In genomic region chr12:88451254-88451653, GRCh38 we compare ENCODE assay signal across 19 cellular contexts.
A peak's percentile ranks its signal among the peaks of the same experiment; 100 is the strongest.
DNase-seq lines count a peak whose midpoint lies in the region; ATAC-seq and TF ChIP-seq lines count a peak whose summit lies in the region.
"Had no signal": no experiment of that assay in that cellular context is flagged by ENCODE, and none has a peak within 500 bp of the region (broad histone marks: within the 10 kb centered on the region; RNA-seq: fewer than 3 reads in every experiment).

No MANE protein-coding gene starts in this region.

- H3K36me3 ChIP-seq in SK-N-SH (replicated peaks in 1 of 2; ENCODE audit: control insufficient read depth in 1 of 2, insufficient read depth in 2 of 2, low read length in 1 of 2) (no peaks in the 10 kb centered on the region), brain microvascular endothelial cell (replicated peaks) (no peaks in the 10 kb centered on the region), right atrium auricular region (no peaks in the 10 kb centered on the region), ascending aorta (no peaks in the 10 kb centered on the region)
- H3K36me3 ChIP-seq: BE2C had no signal

- no peak for TF ChIP-seq EP300 in SK-N-SH (IDR thresholded peaks at IDR 0.05; ENCODE audit: borderline replicate concordance in 1 of 2, low read depth in 1 of 2, low read length in 1 of 2)

- DNase-seq in SK-N-SH, result no peak
- peak; percentile 24 for DNase-seq in brain microvascular endothelial cell
- DNase-seq in mesothelial cell of epicardium (ENCODE audit: low spot score in 2 of 2, unreplicated experiment in 2 of 2), result no peak
- DNase-seq in stimulated activated naive CD4-positive, alpha-beta T cell (lab: John Stamatoyannopoulos, UW), result no peak
- no peak for DNase-seq in right atrium auricular region (ENCODE audit: low spot score)
- no peak for DNase-seq in ascending aorta (ENCODE audit: low spot score in 2 of 2)
- DNase-seq: ACHN; BE2C; C1 segment of cervical spinal cord; CD4-positive, CD25-positive, alpha-beta regulatory T cell; CD8-positive, alpha-beta memory T cell; COR-L47; DMS 273 treated with DMSO at 0.1 percent for 48 hours; DMS53; DND-41; GDM1; H9; IMR-90 had no signal

- CTCF ChIA-PET in SK-N-SH (lab: Yijun Ruan, JAX), result no interaction called here

- H3K4me3 Mint-ChIP-seq in mesothelial cell of epicardium, result no peak overlapping the region
- H3K4me3 Mint-ChIP-seq: CD4-positive, CD25-positive, alpha-beta regulatory T cell; CD8-positive, alpha-beta memory T cell; H9 had no signal

- intact Hi-C loops in ascending aorta (cut with DNase I), result no loop called here

- no peak overlapping the region for H3K4me2 ChIP-seq in SK-N-SH

- H3K9ac ChIP-seq in SK-N-SH, result no peak overlapping the region

- no peaks in the 10 kb centered on the region for H4K20me1 ChIP-seq in SK-N-SH (ENCODE audit: insufficient read depth)

- in situ Hi-C loops in brain microvascular endothelial cell (cut with HindIII; ENCODE audit: low pct_ligation_motif_present, low sequenced_read_pairs), result no loop called here

- no peaks in the 10 kb centered on the region for H3K9me3 ChIP-seq in SK-N-SH
- H3K9me3 ChIP-seq in right atrium auricular region, result no peaks in the 10 kb centered on the region
- H3K9me3 ChIP-seq in ascending aorta, result no peaks in the 10 kb centered on the region
- H3K9me3 ChIP-seq: BE2C had no signal

- no peaks in the 10 kb centered on the region for H3K9me2 ChIP-seq in SK-N-SH

- no peak for TF ChIP-seq RAD21 in SK-N-SH (IDR thresholded peaks at IDR 0.05; ENCODE audit: low read length)

- H3F3A ChIP-seq in SK-N-SH (replicated peaks; ENCODE audit: insufficient read depth), result peaks cover 17% of the 10 kb centered on the region

- no peak for ATAC-seq in GM19455 (IDR thresholded peaks at IDR 0.05; ENCODE audit: unreplicated experiment)

- peaks cover 27% of the 10 kb centered on the region for H3K4me1 Mint-ChIP-seq in mesothelial cell of epicardium
- H3K4me1 Mint-ChIP-seq: CD4-positive, CD25-positive, alpha-beta regulatory T cell; CD8-positive, alpha-beta memory T cell had no signal

- 64% methylated on average over 3 of the region's 3 CpGs for WGBS in SK-N-SH (ENCODE audit: low lambda C conversion rate)

- H3K9me3 Mint-ChIP-seq in mesothelial cell of epicardium, result no peaks in the 10 kb centered on the region
- H3K9me3 Mint-ChIP-seq: H9 had no signal

- no peaks in the 10 kb centered on the region for H3K79me2 ChIP-seq in SK-N-SH (ENCODE audit: insufficient read depth)

- no peak overlapping the region for H2AFZ ChIP-seq in SK-N-SH (ENCODE audit: low read depth)

- H3K4me3 ChIP-seq in SK-N-SH (ENCODE audit: low read depth in 2 of 2, low read length in 1 of 2), result no peak overlapping the region
- no peak overlapping the region for H3K4me3 ChIP-seq in brain microvascular endothelial cell (ENCODE audit: low read depth, low read length)
- no peak overlapping the region for H3K4me3 ChIP-seq in right atrium auricular region
- no peak overlapping the region for H3K4me3 ChIP-seq in ascending aorta

- H3K27ac ChIP-seq in SK-N-SH (ENCODE audit: low read depth in 2 of 2, low read length in 1 of 2) (peak overlapping the region in 1 of 2 experiments; percentile 35; a peak in 1 of 4 replicates), brain microvascular endothelial cell (no peak overlapping the region), right atrium auricular region (no peak overlapping the region), ascending aorta (no peak overlapping the region)

- H3K27me3 ChIP-seq in SK-N-SH (ENCODE audit: insufficient read depth) (no peaks in the 10 kb centered on the region), brain microvascular endothelial cell (replicated peaks) (no peaks in the 10 kb centered on the region), right atrium auricular region (no peaks in the 10 kb centered on the region), ascending aorta (no peaks in the 10 kb centered on the region)
- H3K27me3 ChIP-seq: BE2C had no signal

- no peaks in the 10 kb centered on the region for H3K36me3 Mint-ChIP-seq in mesothelial cell of epicardium
- H3K36me3 Mint-ChIP-seq: CD4-positive, CD25-positive, alpha-beta regulatory T cell; CD8-positive, alpha-beta memory T cell had no signal

- H3K27ac Mint-ChIP-seq in mesothelial cell of epicardium, result peak overlapping the region; percentile 1
- H3K27ac Mint-ChIP-seq: CD4-positive, CD25-positive, alpha-beta regulatory T cell; CD8-positive, alpha-beta memory T cell; H9 had no signal

- POLR2A ChIA-PET in SK-N-SH (lab: Yijun Ruan, JAX), result no interaction called here

- no peak for TF ChIP-seq CTCF in SK-N-SH (IDR thresholded peaks at IDR 0.05)
- no peak for TF ChIP-seq CTCF in brain microvascular endothelial cell (IDR thresholded peaks at IDR 0.05; ENCODE audit: low read depth, low read length, missing control alignments)
- no peak for TF ChIP-seq CTCF in mesothelial cell of epicardium (IDR thresholded peaks at IDR 0.05; ENCODE audit: unreplicated experiment)
- TF ChIP-seq CTCF in right atrium auricular region (IDR thresholded peaks at IDR 0.05), result no peak
- no peak for TF ChIP-seq CTCF in ascending aorta (IDR thresholded peaks at IDR 0.05)

- H3K4me1 ChIP-seq in SK-N-SH (ENCODE audit: control insufficient read depth in 1 of 2, insufficient read depth in 2 of 2, low read depth in 1 of 2, low read length in 1 of 2) (peaks cover 0 to 19% of the 10 kb centered on the region in 2 experiments), right atrium auricular region (no peaks in the 10 kb centered on the region), ascending aorta (no peaks in the 10 kb centered on the region)
- H3K4me1 ChIP-seq: BE2C had no signal

- no peaks in the 10 kb centered on the region for H3K27me3 Mint-ChIP-seq in mesothelial cell of epicardium (ENCODE audit: low read depth)
- H3K27me3 Mint-ChIP-seq: CD4-positive, CD25-positive, alpha-beta regulatory T cell; CD8-positive, alpha-beta memory T cell had no signal

TF ChIP-seq in SK-N-SH, 30 proteins besides CTCF, POLR2A, EP300 and RAD21:
- TF ChIP-seq TCF12 (IDR thresholded peaks at IDR 0.05), result peak; percentile 42
- peak; percentile 29; the same call in 1 of the 2 replicates for TF ChIP-seq TEAD4 (IDR thresholded peaks at IDR 0.05; ENCODE audit: borderline replicate concordance, insufficient read depth)
- TF ChIP-seq FOXJ3 (CRISPR knock-in tag; IDR thresholded peaks at IDR 0.05), result no peak
TF ChIP-seq in SK-N-SH: peak in this region for 2.
